31 cellular contexts compared by ENCODE assay signal in the genomic region with DNA sequence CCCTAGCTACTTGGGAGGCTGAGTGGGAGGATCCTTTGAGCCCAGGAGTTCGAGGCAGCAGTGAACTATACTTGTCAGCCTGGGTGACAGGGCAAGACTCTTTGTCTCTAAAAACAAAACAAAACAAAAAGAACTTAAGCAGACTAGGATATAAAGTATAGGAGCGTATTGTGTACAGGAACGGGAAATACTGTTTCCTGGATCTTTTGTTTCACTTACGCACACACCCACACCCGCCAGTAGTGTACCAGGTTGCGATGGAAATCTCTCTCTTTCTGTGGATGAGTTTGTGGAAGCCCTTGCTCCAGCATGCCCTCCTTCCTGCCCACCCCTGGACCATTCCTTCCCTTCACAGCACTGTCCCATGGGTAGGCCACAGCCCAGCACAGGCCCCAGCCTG.
DNase-seq lines count a peak whose midpoint lies in the region; ATAC-seq and TF ChIP-seq lines count a peak whose summit lies in the region.
"Had no signal": no experiment of that assay in that cellular context is flagged by ENCODE, and none has a peak within 500 bp of the region (broad histone marks: within the 10 kb centered on the region; RNA-seq: fewer than 3 reads in every experiment).

No MANE protein-coding gene starts in this region.

- WGBS in gastroesophageal sphincter (ENCODE audit: low coverage in 1 of 2), 2 donors, result 75 to 81% methylated on average over 6 of the region's 6 CpGs
- 70 to 73% methylated on average over 6 of the region's 6 CpGs for WGBS in lung, 2 donors

- H3K4me1 ChIP-seq in gastroesophageal sphincter (no peaks in the 10 kb centered on the region), lung (ENCODE audit: control insufficient read depth in 2 of 2, insufficient read depth in 2 of 2, low read length in 2 of 2) (peaks cover 2 to 3% of the 10 kb centered on the region in 2 donors), subcutaneous abdominal adipose tissue (ENCODE audit: control insufficient read depth in 5 of 5, insufficient read depth in 5 of 5, low read length in 5 of 5) (peaks cover 0 to 10% (median 3%) of the 10 kb centered on the region in 5 donors)
- H3K4me1 ChIP-seq: colonic mucosa, Peyer's patch, prostate gland, suprapubic skin had no signal

- H3K9me3 Mint-ChIP-seq in effector memory CD8-positive, alpha-beta T cell, result no peaks in the 10 kb centered on the region
- H3K9me3 Mint-ChIP-seq: activated naive CD4-positive, alpha-beta T cell treated with anti-CD3 and anti-CD28 coated beads, Interleukin-2, amount 50 U/mL, for 24 hours; CD14-positive monocyte had no signal

- no peaks in the 10 kb centered on the region for H3K36me3 Mint-ChIP-seq in effector memory CD8-positive, alpha-beta T cell (ENCODE audit: insufficient read depth)
- H3K36me3 Mint-ChIP-seq: activated naive CD4-positive, alpha-beta T cell treated with anti-CD3 and anti-CD28 coated beads, Interleukin-2, amount 50 U/mL, for 24 hours; CD14-positive monocyte; mesothelial cell of epicardium had no signal

- no peak for TF ChIP-seq CTCF in gastroesophageal sphincter (IDR thresholded peaks at IDR 0.05)
- TF ChIP-seq CTCF in lung (IDR thresholded peaks at IDR 0.05; ENCODE audit: control extremely low read depth, extremely low read depth), result no peak

- peak; percentile 23 for ATAC-seq in gastroesophageal sphincter
- no peak for ATAC-seq in lung (ENCODE audit: insufficient read depth, low FRiP score)
- no peak for ATAC-seq in effector memory CD8-positive, alpha-beta T cell (replicated peaks)
- ATAC-seq: activated CD4-positive, alpha-beta T cell treated with anti-CD3 and anti-CD28 coated beads for 36 hours; HCT116 had no signal

- H3K27ac ChIP-seq in gastroesophageal sphincter, result peak overlapping the region in 3 of 4 donors; percentile 35 to 70 (median 40)
- H3K27ac ChIP-seq in lung (ENCODE audit: low read depth in 1 of 2, low read length in 1 of 2), result peak overlapping the region; percentile 21 to 76
- peak overlapping the region; percentile 24 for H3K27ac ChIP-seq in subcutaneous abdominal adipose tissue (ENCODE audit: low read depth, low read length)
- H3K27ac ChIP-seq: colonic mucosa, prostate gland, suprapubic skin had no signal

- no peak overlapping the region for H3K9ac ChIP-seq in subcutaneous abdominal adipose tissue (ENCODE audit: low read length in 5 of 5)

- no peak overlapping the region for H3K27ac Mint-ChIP-seq in effector memory CD8-positive, alpha-beta T cell
- H3K27ac Mint-ChIP-seq: activated CD4-positive, alpha-beta T cell treated with anti-CD3 and anti-CD28 coated beads for 36 hours; activated naive CD4-positive, alpha-beta T cell treated with anti-CD3 and anti-CD28 coated beads, Interleukin-2, amount 50 U/mL, for 24 hours; CD14-positive monocyte; mesothelial cell of epicardium had no signal

- no peaks in the 10 kb centered on the region for H3K36me3 ChIP-seq in gastroesophageal sphincter
- no peaks in the 10 kb centered on the region for H3K36me3 ChIP-seq in lung (ENCODE audit: control insufficient read depth in 2 of 2, insufficient read depth in 2 of 2, low read length in 2 of 2)
- no peaks in the 10 kb centered on the region for H3K36me3 ChIP-seq in subcutaneous abdominal adipose tissue (ENCODE audit: control insufficient read depth in 5 of 5, insufficient read depth in 5 of 5, low read length in 5 of 5)
- H3K36me3 ChIP-seq: colonic mucosa, Peyer's patch, prostate gland, suprapubic skin had no signal

- H3K4me3 ChIP-seq in gastroesophageal sphincter (no peak overlapping the region), lung (no peak overlapping the region), subcutaneous abdominal adipose tissue (ENCODE audit: low read depth in 1 of 5, low read length in 5 of 5) (no peak overlapping the region)
- H3K4me3 ChIP-seq: colonic mucosa, Peyer's patch, prostate gland, suprapubic skin had no signal

- peaks cover 24 to 55% of the 10 kb centered on the region in 2 donors for H3K27me3 Mint-ChIP-seq in effector memory CD8-positive, alpha-beta T cell

- TF ChIP-seq POLR2A in gastroesophageal sphincter (IDR thresholded peaks at IDR 0.05), result no peak

- DNase-seq in dermis blood vessel endothelial cell, result peak; percentile 86
- no peak for DNase-seq in lung (ENCODE audit: low spot score)
- DNase-seq in NCI-H2107 (lab: John Stamatoyannopoulos, UW), result no peak
- no peak for DNase-seq in stimulated activated CD4-positive, alpha-beta T cell treated with anti-CD3 and anti-CD28 coated beads, Interleukin-1b, Interleukin-23, amount 100 ng/mL, for 48 hours
- DNase-seq in effector memory CD8-positive, alpha-beta T cell, result no peak
- no peak for DNase-seq in AG08395 (ENCODE audit: low spot score)
- DNase-seq: activated CD4-positive, alpha-beta T cell treated with anti-CD3 and anti-CD28 coated beads for 36 hours; activated CD8-positive, alpha-beta memory T cell treated with anti-CD3 and anti-CD28 coated beads for 24 hours; activated T-cell treated with anti-CD3 and anti-CD28 coated beads for 4 hours; amygdala; colonic mucosa; DMS79 treated with DMSO at 0.1 percent for 48 hours; effector memory CD4-positive, alpha-beta T cell; foreskin melanocyte; GF-D8; hippocampal formation; NCI-H1417 treated with DMSO at 0.1 percent for 48 hours; NCI-H2081 treated with DMSO at 0.1 percent for 48 hours; NCI-H345; NCI-H69; Peyer's patch; stimulated activated naive CD4-positive, alpha-beta T cell; SW 1271 had no signal

- H3K9me3 ChIP-seq in gastroesophageal sphincter, result no peaks in the 10 kb centered on the region
- H3K9me3 ChIP-seq in lung (ENCODE audit: control insufficient read depth in 2 of 2, insufficient read depth in 1 of 2, low read length in 1 of 2), result no peaks in the 10 kb centered on the region
- H3K9me3 ChIP-seq in subcutaneous abdominal adipose tissue (ENCODE audit: control insufficient read depth in 5 of 5, low read length in 5 of 5), result no peaks in the 10 kb centered on the region
- H3K9me3 ChIP-seq: colonic mucosa, Peyer's patch, prostate gland, suprapubic skin had no signal

- H3K4me3 Mint-ChIP-seq in effector memory CD8-positive, alpha-beta T cell, result no peak overlapping the region
- H3K4me3 Mint-ChIP-seq: activated CD4-positive, alpha-beta T cell treated with anti-CD3 and anti-CD28 coated beads for 36 hours; activated naive CD4-positive, alpha-beta T cell treated with anti-CD3 and anti-CD28 coated beads, Interleukin-2, amount 50 U/mL, for 24 hours; CD14-positive monocyte; mesothelial cell of epicardium had no signal

- H3K4me1 Mint-ChIP-seq in effector memory CD8-positive, alpha-beta T cell (ENCODE audit: low read depth in 2 of 2), result no peaks in the 10 kb centered on the region
- H3K4me1 Mint-ChIP-seq: activated CD4-positive, alpha-beta T cell treated with anti-CD3 and anti-CD28 coated beads for 36 hours; activated naive CD4-positive, alpha-beta T cell treated with anti-CD3 and anti-CD28 coated beads, Interleukin-2, amount 50 U/mL, for 24 hours; mesothelial cell of epicardium had no signal

- no peak for TF ChIP-seq EP300 in gastroesophageal sphincter (IDR thresholded peaks at IDR 0.05)

- H3K27me3 ChIP-seq in gastroesophageal sphincter, result peaks cover 25% of the 10 kb centered on the region
- no peaks in the 10 kb centered on the region for H3K27me3 ChIP-seq in lung (ENCODE audit: control insufficient read depth, insufficient read depth)
- peaks cover 0 to 8% (median 4%) of the 10 kb centered on the region in 5 donors for H3K27me3 ChIP-seq in subcutaneous abdominal adipose tissue (ENCODE audit: control insufficient read depth in 5 of 5, insufficient read depth in 4 of 5, low read length in 5 of 5)
- H3K27me3 ChIP-seq: colonic mucosa, Peyer's patch had no signal
